Comparison of ENCODE assay signal across 7 cellular contexts in the genomic region with DNA sequence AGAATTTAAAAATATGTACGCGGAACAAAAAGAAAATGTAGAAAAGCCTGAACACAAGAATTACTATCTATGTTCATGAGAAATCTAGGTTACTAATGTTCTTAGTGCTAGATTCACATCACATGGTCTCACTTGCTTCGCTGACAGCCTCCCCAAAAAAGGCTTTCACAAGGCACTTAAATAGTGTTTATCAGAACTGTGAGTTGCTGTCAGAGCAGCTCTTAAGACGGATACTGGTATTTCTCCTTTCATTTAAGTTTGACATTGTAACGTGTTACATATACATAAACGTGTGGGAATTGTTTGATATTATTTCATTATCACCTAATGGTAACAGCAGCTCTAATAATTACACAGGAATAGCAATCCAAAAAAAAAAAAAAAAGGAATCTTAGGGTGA.
"Had no signal": no experiment of that assay in that cellular context is flagged by ENCODE, and none has a peak within 500 bp of the region (broad histone marks: within the 10 kb centered on the region; RNA-seq: fewer than 3 reads in every experiment).

No MANE protein-coding gene starts in this region.

- H3K4me3 Mint-ChIP-seq: IgD-negative memory B cell had no signal

- H3K27ac ChIP-seq: HL-60 had no signal

- H3K4me1 Mint-ChIP-seq: IgD-negative memory B cell had no signal

- H3K36me3 Mint-ChIP-seq: IgD-negative memory B cell had no signal

- H3K27me3 Mint-ChIP-seq: IgD-negative memory B cell had no signal

- H3K4me3 ChIP-seq: K562 had no signal

- H3K27ac Mint-ChIP-seq: IgD-negative memory B cell had no signal

- DNase-seq: IMR-90, KBM-7, KG1 had no signal

- ATAC-seq: HepG2, K562 had no signal
